Comparison of ENCODE assay signal across 8 cellular contexts in the genomic region with DNA sequence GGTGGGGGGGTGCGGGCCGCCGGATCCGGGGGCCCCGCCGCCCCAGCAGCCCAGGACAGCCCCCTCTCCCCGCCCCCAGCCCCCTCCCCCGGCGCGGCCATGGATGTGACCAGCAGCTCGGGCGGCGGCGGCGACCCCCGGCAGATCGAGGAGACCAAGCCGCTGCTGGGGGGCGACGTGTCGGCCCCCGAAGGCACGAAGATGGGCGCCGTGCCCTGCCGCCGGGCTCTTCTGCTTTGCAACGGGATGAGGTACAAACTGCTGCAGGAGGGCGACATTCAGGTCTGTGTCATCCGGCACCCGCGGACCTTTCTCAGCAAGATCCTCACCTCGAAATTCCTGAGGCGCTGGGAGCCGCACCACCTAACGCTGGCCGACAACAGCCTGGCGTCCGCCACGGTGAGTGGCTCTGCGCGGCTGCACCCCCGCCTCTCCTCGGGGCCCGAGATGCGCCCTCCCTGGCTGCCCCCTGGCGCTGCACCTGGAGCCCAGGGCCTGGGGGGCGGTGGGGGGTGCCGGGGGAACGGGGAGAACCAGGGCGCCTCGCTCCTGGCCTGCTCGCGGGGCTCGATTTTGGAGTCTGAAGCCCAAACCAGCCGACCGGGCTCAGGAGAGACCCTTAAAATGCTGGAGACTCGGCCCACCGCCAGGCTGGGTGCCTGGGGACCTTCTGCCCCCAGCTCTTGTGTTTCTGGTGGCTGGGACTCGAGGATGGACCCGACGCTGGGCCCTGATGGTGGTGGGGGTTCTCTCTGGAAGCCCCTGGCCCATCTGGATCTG. TPM values are rescaled to one million over a fixed set of nuclear protein-coding genes. Genes with fewer than 3 reads are reported as not detected.
DNase-seq lines count a peak whose midpoint lies in the region; ATAC-seq and TF ChIP-seq lines count a peak whose summit lies in the region.

No MANE protein-coding gene starts in this region.

- H2AFZ ChIP-seq in neural progenitor cell (replicated peaks): no peak overlapping the region

- TF ChIP-seq CTCF in LNCAP (IDR thresholded peaks at IDR 0.05): peak; percentile 37
- TF ChIP-seq CTCF in fibroblast of pulmonary artery (IDR thresholded peaks at IDR 0.05; ENCODE audit: low read length, missing control alignments): no peak
- peak; percentile 24 for TF ChIP-seq CTCF in neural progenitor cell (IDR thresholded peaks at IDR 0.05)

- H3K27me3 Mint-ChIP-seq in activated T-cell treated with anti-CD3 and anti-CD28 coated beads, Interleukin-2, amount 50 U/mL, for 4 hours (ENCODE audit: low read depth): no peaks in the 10 kb centered on the region
- H3K27me3 Mint-ChIP-seq in neural progenitor cell (ENCODE audit: insufficient read depth, low read depth): peaks cover 13% of the 10 kb centered on the region

- H3K4me2 ChIP-seq in neural progenitor cell: peak overlapping the region; percentile 97

- peaks cover 25% of the 10 kb centered on the region for H3K4me1 ChIP-seq in neural progenitor cell

- H3K9me3 Mint-ChIP-seq in activated T-cell treated with anti-CD3 and anti-CD28 coated beads, Interleukin-2, amount 50 U/mL, for 4 hours: peaks cover under 1% of the 10 kb centered on the region
- no peaks in the 10 kb centered on the region for H3K9me3 Mint-ChIP-seq in neural progenitor cell

- no peaks in the 10 kb centered on the region for H3K36me3 Mint-ChIP-seq in activated T-cell treated with anti-CD3 and anti-CD28 coated beads, Interleukin-2, amount 50 U/mL, for 4 hours (ENCODE audit: insufficient read depth)
- H3K36me3 Mint-ChIP-seq in neural progenitor cell: peaks cover 2% of the 10 kb centered on the region

- H3K4me3 ChIP-seq in fibroblast of pulmonary artery (replicated peaks; ENCODE audit: low read depth, low read length): peak overlapping the region; percentile 69
- peak overlapping the region; percentile 74 for H3K4me3 ChIP-seq in neural progenitor cell

- no peaks in the 10 kb centered on the region for H3K36me3 ChIP-seq in neural progenitor cell

- peak; percentile 43 for ATAC-seq in GM19395 (IDR thresholded peaks at IDR 0.05; ENCODE audit: unreplicated experiment)
- peak; percentile 29 to 48 for ATAC-seq in activated T-cell treated with anti-CD3 and anti-CD28 coated beads, Interleukin-2, amount 50 U/mL, for 4 hours

- H3K27me3 ChIP-seq in neural progenitor cell: peaks cover 29% of the 10 kb centered on the region

- H3K9ac ChIP-seq in neural progenitor cell: peak overlapping the region; percentile 54

- H3K9me3 ChIP-seq in neural progenitor cell (ENCODE audit: low read depth): no peaks in the 10 kb centered on the region

- peaks cover 44% of the 10 kb centered on the region for H4K20me1 ChIP-seq in neural progenitor cell (ENCODE audit: low read depth)

- peaks cover 31% of the 10 kb centered on the region for H3F3A ChIP-seq in neural progenitor cell (ENCODE audit: low read depth)

- peaks cover 48% of the 10 kb centered on the region for H3K4me1 Mint-ChIP-seq in activated T-cell treated with anti-CD3 and anti-CD28 coated beads, Interleukin-2, amount 50 U/mL, for 4 hours (ENCODE audit: low read depth)
- H3K4me1 Mint-ChIP-seq in neural progenitor cell: peaks cover 48% of the 10 kb centered on the region

- peaks cover 54% of the 10 kb centered on the region for H3K79me2 ChIP-seq in neural progenitor cell (ENCODE audit: low read depth)

- H3K27ac ChIP-seq in neural progenitor cell: no peak overlapping the region

- DNase-seq in COLO668 (lab: John Stamatoyannopoulos, UW; ENCODE audit: unreplicated experiment) (peak; percentile 64), fibroblast of pulmonary artery (ENCODE audit: low read depth) (no peak), neural progenitor cell (ENCODE audit: low spot score) (peak; percentile 66), NCI-H510A treated with DMSO at 0.1 percent for 48 hours (lab: John Stamatoyannopoulos, UW) (no peak), NCI-H187 (lab: John Stamatoyannopoulos, UW) (no peak)
- peak; percentile 34 for DNase-seq in activated T-cell treated with anti-CD3 and anti-CD28 coated beads, Interleukin-2, amount 50 U/mL, for 4 hours

- H3K4me3 Mint-ChIP-seq in activated T-cell treated with anti-CD3 and anti-CD28 coated beads, Interleukin-2, amount 50 U/mL, for 4 hours: peak overlapping the region; percentile 81
- peak overlapping the region; percentile 92 for H3K4me3 Mint-ChIP-seq in neural progenitor cell

- peak overlapping the region; percentile 76 for H3K27ac Mint-ChIP-seq in neural progenitor cell

RNA-seq across cellular contexts. Expression of gene CMIP, which starts 0.7 kb away (rescaled TPM):
- 10 to 100 TPM; 20.8 to 23.5 (median 21.9) TPM for total RNA-seq in activated T-cell treated with anti-CD3 and anti-CD28 coated beads, Interleukin-2, amount 50 U/mL, for 4 hours
- total RNA-seq in neural progenitor cell (ENCODE audit: low replicate concordance): 6.6 and 12.5 TPM in 2 replicates

Comparison
In these comparisons a context has a peak if more than half of its experiments do, and no peak if none do; other contexts are left out.
1. DNase-seq: peak in COLO668 (single experiment), activated T-cell treated with anti-CD3 and anti-CD28 coated beads, Interleukin-2, amount 50 U/mL, for 4 hours (single experiment) and neural progenitor cell (single experiment); none in fibroblast of pulmonary artery (single experiment), NCI-H510A treated with DMSO at 0.1 percent for 48 hours (single experiment) and NCI-H187 (0 of 2).